ENCODE assay signal across 1 cellular context in genomic region chr12:9064201-9064814, GRCh38.
TF ChIP-seq lines count a peak whose summit lies in the region.

No MANE protein-coding gene starts in this region.

TF ChIP-seq in HEK293, 187 proteins besides CTCF, POLR2A, EP300 and RAD21 (continued from another document):
- peak; percentile 77 for TF ChIP-seq HIC1 (tag by site-specific recombination; IDR thresholded peaks at IDR 0.05)
- no peak for TF ChIP-seq HOXC10 (CRISPR knock-in tag; IDR thresholded peaks at IDR 0.05)
- TF ChIP-seq ZSCAN5A (tag by site-specific recombination; IDR thresholded peaks at IDR 0.05), result peak; percentile 19; the same call in 1 of the 2 replicates
- TF ChIP-seq, protein P1, sequence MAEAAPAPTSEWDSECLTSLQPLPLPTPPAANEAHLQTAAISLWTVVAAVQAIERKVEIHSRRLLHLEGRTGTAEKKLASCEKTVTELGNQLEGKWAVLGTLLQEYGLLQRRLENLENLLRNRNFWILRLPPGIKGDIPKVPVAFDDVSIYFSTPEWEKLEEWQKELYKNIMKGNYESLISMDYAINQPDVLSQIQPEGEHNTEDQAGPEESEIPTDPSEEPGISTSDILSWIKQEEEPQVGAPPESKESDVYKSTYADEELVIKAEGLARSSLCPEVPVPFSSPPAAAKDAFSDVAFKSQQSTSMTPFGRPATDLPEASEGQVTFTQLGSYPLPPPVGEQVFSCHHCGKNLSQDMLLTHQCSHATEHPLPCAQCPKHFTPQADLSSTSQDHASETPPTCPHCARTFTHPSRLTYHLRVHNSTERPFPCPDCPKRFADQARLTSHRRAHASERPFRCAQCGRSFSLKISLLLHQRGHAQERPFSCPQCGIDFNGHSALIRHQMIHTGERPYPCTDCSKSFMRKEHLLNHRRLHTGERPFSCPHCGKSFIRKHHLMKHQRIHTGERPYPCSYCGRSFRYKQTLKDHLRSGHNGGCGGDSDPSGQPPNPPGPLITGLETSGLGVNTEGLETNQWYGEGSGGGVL (tag by site-specific recombination; IDR thresholded peaks at IDR 0.05), result peak; percentile 54
- TF ChIP-seq GLIS2 (tag by site-specific recombination; IDR thresholded peaks at IDR 0.05), result 0 out of 2 replicates have a peak, but pooled peaks have one; percentile 66
- TF ChIP-seq ZNF704 (tag by site-specific recombination; IDR thresholded peaks at IDR 0.05), result no peak
- peak; percentile 32; the same call in 1 of the 2 replicates for TF ChIP-seq ZBTB17 (tag by site-specific recombination; IDR thresholded peaks at IDR 0.05)
- TF ChIP-seq ZNF792 (tag by site-specific recombination; IDR thresholded peaks at IDR 0.05), result peak; percentile 70; the same call in 1 of the 2 replicates
- TF ChIP-seq ZNF530 (tag by site-specific recombination; IDR thresholded peaks at IDR 0.05; ENCODE audit: low read depth), result no peak
- 0 out of 2 replicates have a peak, but pooled peaks have one; percentile 25 for TF ChIP-seq ZNF837 (tag by site-specific recombination; IDR thresholded peaks at IDR 0.05)
- no peak for TF ChIP-seq ZNF660 (tag by site-specific recombination; IDR thresholded peaks at IDR 0.05)
- TF ChIP-seq ZFP69B (tag by site-specific recombination; IDR thresholded peaks at IDR 0.05), result peak; percentile 8; the same call in 1 of the 2 replicates
- 0 out of 2 replicates have a peak, but pooled peaks have one; percentile 15 for TF ChIP-seq KLF9 (tag by site-specific recombination; IDR thresholded peaks at IDR 0.05; ENCODE audit: low read depth)
- TF ChIP-seq, protein P2, sequence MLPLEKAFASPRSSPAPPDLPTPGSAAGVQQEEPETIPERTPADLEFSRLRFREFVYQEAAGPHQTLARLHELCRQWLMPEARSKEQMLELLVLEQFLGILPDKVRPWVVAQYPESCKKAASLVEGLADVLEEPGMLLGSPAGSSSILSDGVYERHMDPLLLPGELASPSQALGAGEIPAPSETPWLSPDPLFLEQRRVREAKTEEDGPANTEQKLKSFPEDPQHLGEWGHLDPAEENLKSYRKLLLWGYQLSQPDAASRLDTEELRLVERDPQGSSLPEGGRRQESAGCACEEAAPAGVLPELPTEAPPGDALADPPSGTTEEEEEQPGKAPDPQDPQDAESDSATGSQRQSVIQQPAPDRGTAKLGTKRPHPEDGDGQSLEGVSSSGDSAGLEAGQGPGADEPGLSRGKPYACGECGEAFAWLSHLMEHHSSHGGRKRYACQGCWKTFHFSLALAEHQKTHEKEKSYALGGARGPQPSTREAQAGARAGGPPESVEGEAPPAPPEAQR (tag by site-specific recombination; IDR thresholded peaks at IDR 0.05), result no peak
- 0 out of 2 replicates have a peak, but pooled peaks have one; percentile 37 for TF ChIP-seq ZNF76 (tag by site-specific recombination; IDR thresholded peaks at IDR 0.05; ENCODE audit: borderline replicate concordance, low read depth)
- TF ChIP-seq ZNF777 (tag by site-specific recombination; IDR thresholded peaks at IDR 0.05; ENCODE audit: borderline replicate concordance), result no peak
- TF ChIP-seq ZNF175 (tag by site-specific recombination; IDR thresholded peaks at IDR 0.05), result no peak
- TF ChIP-seq ZBTB1 (tag by site-specific recombination; IDR thresholded peaks at IDR 0.05), result 0 out of 2 replicates have a peak, but pooled peaks have one; percentile 6
- peak; percentile 34 for TF ChIP-seq PRDM10 (tag by site-specific recombination; IDR thresholded peaks at IDR 0.05)
- no peak for TF ChIP-seq ZNF221 (tag by site-specific recombination; IDR thresholded peaks at IDR 0.05; ENCODE audit: borderline replicate concordance)
- TF ChIP-seq TSHZ1 (tag by site-specific recombination; IDR thresholded peaks at IDR 0.05; ENCODE audit: borderline replicate concordance), result no peak
- no peak for TF ChIP-seq ZNF629 (tag by site-specific recombination; IDR thresholded peaks at IDR 0.05)
- TF ChIP-seq ZNF394 (tag by site-specific recombination; IDR thresholded peaks at IDR 0.05; ENCODE audit: borderline replicate concordance), result peak; percentile 65; the same call in 1 of the 2 replicates
- peak; percentile 44; the same call in 1 of the 2 replicates for TF ChIP-seq KLF8 (tag by site-specific recombination; IDR thresholded peaks at IDR 0.05)
- TF ChIP-seq ZNF350 (tag by site-specific recombination; IDR thresholded peaks at IDR 0.05), result no peak
- peak; percentile 12 for TF ChIP-seq SP3 (tag by site-specific recombination; IDR thresholded peaks at IDR 0.05)
- TF ChIP-seq ZFP37 (tag by site-specific recombination; IDR thresholded peaks at IDR 0.05), result peak; percentile 88; the same call in 1 of the 2 replicates
- TF ChIP-seq ZNF510 (tag by site-specific recombination; IDR thresholded peaks at IDR 0.05; ENCODE audit: insufficient replicate concordance), result no peak
TF ChIP-seq in HEK293: peak in this region for 39.
